ENCODE assay signal across 24 cellular contexts in genomic region chr3:24005669-24006068, GRCh38.
"Had no signal": no experiment of that assay in that cellular context is flagged by ENCODE, and none has a peak within 500 bp of the region (broad histone marks: within the 10 kb centered on the region; RNA-seq: fewer than 3 reads in every experiment).

No MANE protein-coding gene starts in this region.

- H3K9me3 Mint-ChIP-seq: effector memory CD8-positive, alpha-beta T cell; endodermal cell; memory B cell had no signal

- H3K9me3 ChIP-seq: esophagus muscularis mucosa, gastroesophageal sphincter, heart left ventricle, left lung, lower lobe of right lung, mucosa of descending colon had no signal

- H3K27me3 Mint-ChIP-seq: effector memory CD8-positive, alpha-beta T cell had no signal

- H3K79me2 ChIP-seq: hepatocyte had no signal

- H3K27me3 ChIP-seq: dorsolateral prefrontal cortex, esophagus muscularis mucosa, foreskin keratinocyte, gastroesophageal sphincter, heart left ventricle, hepatocyte, left lung had no signal

- H3K27ac ChIP-seq: coronary artery, dorsolateral prefrontal cortex, epithelial cell of prostate, esophagus muscularis mucosa, foreskin keratinocyte, gastroesophageal sphincter, heart left ventricle, hepatocyte, left lung, lower lobe of right lung had no signal

- H2AFZ ChIP-seq: hepatocyte had no signal

- H3K36me3 ChIP-seq: esophagus muscularis mucosa, gastroesophageal sphincter, heart left ventricle, left lung, lower lobe of right lung had no signal

- H3K4me3 Mint-ChIP-seq: effector memory CD8-positive, alpha-beta T cell; endodermal cell; immature natural killer cell; memory B cell; mesothelial cell of epicardium; naive B cell had no signal

- H3K4me1 ChIP-seq: esophagus muscularis mucosa, gastroesophageal sphincter, heart left ventricle, left lung, lower lobe of right lung had no signal

- H3K27ac Mint-ChIP-seq: effector memory CD8-positive, alpha-beta T cell; endodermal cell; immature natural killer cell; memory B cell; mesothelial cell of epicardium; naive B cell had no signal

- DNase-seq: dermis blood vessel endothelial cell; dorsolateral prefrontal cortex; effector CD4-positive, alpha-beta T cell; effector memory CD8-positive, alpha-beta T cell; endodermal cell; erythroblast; foreskin keratinocyte; heart left ventricle; hypothalamus; immature natural killer cell; islet precursor cell; left cardiac atrium; left lung; left ventricle myocardium superior; lower lobe of right lung; mucosa of descending colon; naive B cell had no signal

- H3K4me3 ChIP-seq: coronary artery, dorsolateral prefrontal cortex, esophagus muscularis mucosa, gastroesophageal sphincter, heart left ventricle, hepatocyte, left lung, lower lobe of right lung, mucosa of descending colon had no signal

- ATAC-seq: effector memory CD8-positive, alpha-beta T cell; foreskin keratinocyte; gastroesophageal sphincter; heart left ventricle; left cardiac atrium; left lung; left ventricle myocardium superior; lower lobe of right lung; mucosa of descending colon had no signal

- H3K4me2 ChIP-seq: hepatocyte had no signal

- H3K36me3 Mint-ChIP-seq: immature natural killer cell, memory B cell, mesothelial cell of epicardium, naive B cell had no signal

- H3K4me1 Mint-ChIP-seq: endodermal cell, memory B cell, mesothelial cell of epicardium, naive B cell had no signal
